Comparison of ENCODE assay signal across 19 cellular contexts in the genomic region with DNA sequence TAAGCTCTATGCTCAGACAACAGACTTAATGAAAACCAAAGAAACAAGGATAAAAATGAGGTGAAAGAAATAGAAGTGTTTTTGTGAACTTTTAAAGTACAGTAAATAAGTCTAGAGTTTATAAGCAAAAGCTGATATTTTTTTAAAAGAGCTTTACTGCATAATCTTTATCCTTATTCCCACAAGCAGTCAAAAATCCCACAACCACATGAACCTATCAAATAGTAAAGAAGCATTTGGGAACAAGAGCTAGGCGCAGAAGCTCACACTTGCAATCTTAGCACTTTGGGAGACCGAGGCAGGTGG.
DNase-seq lines count a peak whose midpoint lies in the region; ATAC-seq and TF ChIP-seq lines count a peak whose summit lies in the region.
"Had no signal": no experiment of that assay in that cellular context is flagged by ENCODE, and none has a peak within 500 bp of the region (broad histone marks: within the 10 kb centered on the region; RNA-seq: fewer than 3 reads in every experiment).

No MANE protein-coding gene starts in this region.

- H3K36me3 ChIP-seq in smooth muscle cell (ENCODE audit: low read depth) = no peaks in the 10 kb centered on the region
- H3K36me3 ChIP-seq: HAP-1, vagina, WERI-Rb-1 had no signal

- no peaks in the 10 kb centered on the region for H3K9me3 Mint-ChIP-seq in HFFc6
- H3K9me3 Mint-ChIP-seq: activated naive CD8-positive, alpha-beta T cell treated with anti-CD3 and anti-CD28 coated beads, Interleukin-2, amount 10 ng/mL, durations not matched to agents 7 days and 5 days; CD4-positive, alpha-beta memory T cell had no signal

- no peaks in the 10 kb centered on the region for H3K79me2 ChIP-seq in smooth muscle cell (ENCODE audit: low read depth)

- no peak overlapping the region for H3K4me3 Mint-ChIP-seq in HFFc6
- H3K4me3 Mint-ChIP-seq: activated naive CD8-positive, alpha-beta T cell treated with anti-CD3 and anti-CD28 coated beads, Interleukin-2, amount 10 ng/mL, durations not matched to agents 7 days and 5 days; CD4-positive, alpha-beta memory T cell had no signal

- H3K4me1 ChIP-seq in foreskin keratinocyte = peaks cover 41% of the 10 kb centered on the region
- H3K4me1 ChIP-seq in smooth muscle cell (ENCODE audit: low read depth) = peaks cover 6% of the 10 kb centered on the region

- TF ChIP-seq CTCF in HFFc6 (IDR thresholded peaks at IDR 0.05) = peak; percentile 39
- no peak for TF ChIP-seq CTCF in foreskin keratinocyte (conservative IDR thresholded peaks at IDR 0.05)
- TF ChIP-seq CTCF in smooth muscle cell (IDR thresholded peaks at IDR 0.05; ENCODE audit: borderline replicate concordance, insufficient read depth, poor library complexity, severe bottlenecking) = no peak

- H3K27ac ChIP-seq in foreskin keratinocyte = peak overlapping the region; percentile 11
- peak overlapping the region; percentile 69 for H3K27ac ChIP-seq in smooth muscle cell (ENCODE audit: low read depth)
- H3K27ac ChIP-seq: KMS-11, vagina, WERI-Rb-1 had no signal

- peaks cover 33% of the 10 kb centered on the region for H3K4me1 Mint-ChIP-seq in HFFc6 (ENCODE audit: low read depth)
- H3K4me1 Mint-ChIP-seq: activated naive CD8-positive, alpha-beta T cell treated with anti-CD3 and anti-CD28 coated beads, Interleukin-2, amount 10 ng/mL, durations not matched to agents 7 days and 5 days; CD4-positive, alpha-beta memory T cell had no signal

- peak overlapping the region; percentile 71 for H3K27ac Mint-ChIP-seq in HFFc6
- H3K27ac Mint-ChIP-seq: activated naive CD8-positive, alpha-beta T cell treated with anti-CD3 and anti-CD28 coated beads, Interleukin-2, amount 10 ng/mL, durations not matched to agents 7 days and 5 days; CD4-positive, alpha-beta memory T cell had no signal

- no peaks in the 10 kb centered on the region for H3K9me3 ChIP-seq in smooth muscle cell (replicated peaks; ENCODE audit: low read depth)
- H3K9me3 ChIP-seq: HAP-1, vagina had no signal

- no peaks in the 10 kb centered on the region for H3K36me3 Mint-ChIP-seq in HFFc6 (ENCODE audit: low read depth)
- H3K36me3 Mint-ChIP-seq: activated naive CD8-positive, alpha-beta T cell treated with anti-CD3 and anti-CD28 coated beads, Interleukin-2, amount 10 ng/mL, durations not matched to agents 7 days and 5 days; CD4-positive, alpha-beta memory T cell had no signal

- no peaks in the 10 kb centered on the region for H3K27me3 Mint-ChIP-seq in HFFc6 (ENCODE audit: insufficient read depth)

- no peaks in the 10 kb centered on the region for H3F3A ChIP-seq in smooth muscle cell (ENCODE audit: low read depth)

- H3K27me3 ChIP-seq in foreskin keratinocyte (no peaks in the 10 kb centered on the region), smooth muscle cell (ENCODE audit: low read depth) (no peaks in the 10 kb centered on the region)
- H3K27me3 ChIP-seq: vagina had no signal

- H3K4me2 ChIP-seq in smooth muscle cell = no peak overlapping the region
- H3K4me2 ChIP-seq: KMS-11 had no signal

- H3K4me3 ChIP-seq in smooth muscle cell = no peak overlapping the region
- H3K4me3 ChIP-seq: HAP-1, vagina had no signal

- WGBS in smooth muscle cell (ENCODE audit: low lambda C conversion rate) = 86% methylated on average over 2 of the region's 2 CpGs

- DNase-seq in HFFc6 (no peak), foreskin keratinocyte (no peak), smooth muscle cell (lab: John Stamatoyannopoulos, UW; ENCODE audit: unreplicated experiment) (no peak), HUDEP-2 (lab: John Stamatoyannopoulos, UW; ENCODE audit: unreplicated experiment in 76 of 76) (no peak), 8988T (no peak)
- no peak for DNase-seq in activated CD4-positive, alpha-beta T cell treated with anti-CD3 and anti-CD28 coated beads for 1 hour
- DNase-seq: activated effector memory CD4-positive, alpha-beta T cell treated with Interleukin-2 at 50 U/mL for 16 hours; effector memory CD4-positive, alpha-beta T cell; GF-D8; NCI-H187 treated with DMSO at 0.1 percent for 48 hours; NCI-H2227 treated with DMSO at 0.1 percent for 48 hours; NCI-H774 had no signal

- no peaks in the 10 kb centered on the region for H4K20me1 ChIP-seq in smooth muscle cell (ENCODE audit: low read depth)

- H2AFZ ChIP-seq in smooth muscle cell (ENCODE audit: low read depth) = no peak overlapping the region

- ATAC-seq in SK-N-SH treated with all-trans-retinoic acid at 6 μM for 48 hours (no peak), foreskin keratinocyte (no peak)

- no peak overlapping the region for H3K9ac ChIP-seq in smooth muscle cell (ENCODE audit: low read depth)
- H3K9ac ChIP-seq: KMS-11 had no signal

TF ChIP-seq in SK-N-SH treated with all-trans-retinoic acid at 6 μM for 48 hours, 23 proteins besides CTCF, POLR2A, EP300 and RAD21:
- TF ChIP-seq, protein P1, sequence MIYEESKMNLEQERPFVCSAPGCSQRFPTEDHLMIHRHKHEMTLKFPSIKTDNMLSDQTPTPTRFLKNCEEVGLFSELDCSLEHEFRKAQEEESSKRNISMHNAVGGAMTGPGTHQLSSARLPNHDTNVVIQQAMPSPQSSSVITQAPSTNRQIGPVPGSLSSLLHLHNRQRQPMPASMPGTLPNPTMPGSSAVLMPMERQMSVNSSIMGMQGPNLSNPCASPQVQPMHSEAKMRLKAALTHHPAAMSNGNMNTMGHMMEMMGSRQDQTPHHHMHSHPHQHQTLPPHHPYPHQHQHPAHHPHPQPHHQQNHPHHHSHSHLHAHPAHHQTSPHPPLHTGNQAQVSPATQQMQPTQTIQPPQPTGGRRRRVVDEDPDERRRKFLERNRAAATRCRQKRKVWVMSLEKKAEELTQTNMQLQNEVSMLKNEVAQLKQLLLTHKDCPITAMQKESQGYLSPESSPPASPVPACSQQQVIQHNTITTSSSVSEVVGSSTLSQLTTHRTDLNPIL (CRISPR knock-in tag; IDR thresholded peaks at IDR 0.05; ENCODE audit: low read depth) = no peak
- TF ChIP-seq, protein P2, sequence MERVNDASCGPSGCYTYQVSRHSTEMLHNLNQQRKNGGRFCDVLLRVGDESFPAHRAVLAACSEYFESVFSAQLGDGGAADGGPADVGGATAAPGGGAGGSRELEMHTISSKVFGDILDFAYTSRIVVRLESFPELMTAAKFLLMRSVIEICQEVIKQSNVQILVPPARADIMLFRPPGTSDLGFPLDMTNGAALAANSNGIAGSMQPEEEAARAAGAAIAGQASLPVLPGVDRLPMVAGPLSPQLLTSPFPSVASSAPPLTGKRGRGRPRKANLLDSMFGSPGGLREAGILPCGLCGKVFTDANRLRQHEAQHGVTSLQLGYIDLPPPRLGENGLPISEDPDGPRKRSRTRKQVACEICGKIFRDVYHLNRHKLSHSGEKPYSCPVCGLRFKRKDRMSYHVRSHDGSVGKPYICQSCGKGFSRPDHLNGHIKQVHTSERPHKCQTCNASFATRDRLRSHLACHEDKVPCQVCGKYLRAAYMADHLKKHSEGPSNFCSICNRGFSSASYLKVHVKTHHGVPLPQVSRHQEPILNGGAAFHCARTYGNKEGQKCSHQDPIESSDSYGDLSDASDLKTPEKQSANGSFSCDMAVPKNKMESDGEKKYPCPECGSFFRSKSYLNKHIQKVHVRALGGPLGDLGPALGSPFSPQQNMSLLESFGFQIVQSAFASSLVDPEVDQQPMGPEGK (CRISPR knock-in tag; IDR thresholded peaks at IDR 0.05; ENCODE audit: borderline replicate concordance) = peak; percentile 6; the same call in 1 of the 2 replicates
